In the genomic region with DNA sequence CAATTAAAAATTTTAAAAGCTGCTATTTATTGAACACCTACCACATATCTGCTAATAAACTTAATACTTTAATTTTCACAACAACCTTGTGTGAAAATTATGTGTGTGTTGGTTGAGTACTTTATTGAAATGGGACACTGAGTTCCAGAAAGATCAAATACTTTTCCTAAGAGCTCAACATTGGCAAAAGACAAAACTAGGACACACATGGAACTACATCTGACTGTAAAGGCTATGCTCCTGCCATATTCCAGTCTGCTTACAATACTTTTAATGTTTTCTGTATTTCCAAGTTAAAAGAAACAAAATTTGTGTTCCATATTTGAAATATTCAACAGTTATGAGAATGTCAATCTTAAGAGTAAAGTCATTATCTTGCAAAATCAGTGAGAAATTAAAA, we compare ENCODE assay signal across 18 cellular contexts.
DNase-seq lines count a peak whose midpoint lies in the region; ATAC-seq, FAIRE-seq and TF ChIP-seq lines count a peak whose summit lies in the region.
"Had no signal": no experiment of that assay in that cellular context is flagged by ENCODE, and none has a peak within 500 bp of the region (broad histone marks: within the 10 kb centered on the region; RNA-seq: fewer than 3 reads in every experiment).

No MANE protein-coding gene starts in this region.

- DNase-seq in left ventricle myocardium superior = no peak
- no peak for DNase-seq in left cardiac atrium
- no peak for DNase-seq in GM12891 (ENCODE audit: insufficient read length, low spot score)
- DNase-seq in left colon = no peak
- DNase-seq: 8988T; Caco-2; CD4-positive, CD25-positive, alpha-beta regulatory T cell; CD8-positive, alpha-beta T cell; DMS 273 treated with DMSO at 0.1 percent for 48 hours; DMS79; EL; GF-D8; HFFc6 had no signal

- FAIRE-seq in GM12891 (lab: Jason Lieb, UNC) (peak; percentile 31), islet of Langerhans (lab: Jason Lieb, UNC) (peak; percentile 95)
- FAIRE-seq: GM19239 had no signal

- no peak for TF ChIP-seq POLR2A in GM12891 (IDR thresholded peaks at IDR 0.05; ENCODE audit: low read depth, low read length)

- intact Hi-C loops in left ventricle myocardium superior (cut with micrococcal nuclease) = no loop called here
- intact Hi-C loops in left cardiac atrium (cut with DNase I) = no loop called here
- intact Hi-C loops in left colon (cut with DNase I, micrococcal nuclease) = no loop called here

- peak; percentile 36 for ATAC-seq in left ventricle myocardium superior
- ATAC-seq in left cardiac atrium = no peak
- no peak for ATAC-seq in HG03159 (IDR thresholded peaks at IDR 0.05; ENCODE audit: unreplicated experiment)
- no peak for ATAC-seq in GM21825 (IDR thresholded peaks at IDR 0.05; ENCODE audit: unreplicated experiment)
- no peak for ATAC-seq in left colon
- ATAC-seq: CD8-positive, alpha-beta T cell; GM23338 had no signal

TF ChIP-seq in GM12891, 5 proteins besides CTCF, POLR2A, EP300 and RAD21:
- TF ChIP-seq POLR2AphosphoS5 (IDR thresholded peaks at IDR 0.05; ENCODE audit: low read depth, low read length) = no peak
- no peak for TF ChIP-seq PAX5 (IDR thresholded peaks at IDR 0.05; ENCODE audit: insufficient read depth, low read length, severe bottlenecking)
- no peak for TF ChIP-seq POU2F2 (IDR thresholded peaks at IDR 0.05; ENCODE audit: low read depth, low read length)
- TF ChIP-seq TAF1 (IDR thresholded peaks at IDR 0.05; ENCODE audit: low read depth, low read length) = no peak
- TF ChIP-seq SPI1 (IDR thresholded peaks at IDR 0.05; ENCODE audit: low read depth, low read length) = no peak
